Comparison of ENCODE assay signal across 8 cellular contexts in the genomic region with DNA sequence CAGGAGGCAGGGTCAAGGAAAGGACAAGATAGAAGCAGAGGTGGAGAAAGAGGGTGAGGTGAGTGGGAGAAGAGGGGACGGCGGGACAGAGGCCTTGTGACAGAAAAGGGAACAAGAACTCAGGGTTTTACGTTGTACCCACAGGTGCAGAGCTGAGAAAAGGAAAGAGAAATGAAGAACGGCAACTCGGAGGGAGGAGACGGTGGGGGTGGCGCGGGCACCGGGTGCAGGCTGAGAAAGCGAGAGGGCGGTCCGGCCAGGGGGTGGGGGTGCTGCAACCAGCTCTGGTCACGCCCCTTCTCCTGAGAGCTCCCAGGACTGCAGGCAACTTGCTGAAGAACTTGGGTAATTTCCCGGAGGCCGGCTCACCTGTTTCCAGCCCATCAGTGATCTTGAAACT.
DNase-seq lines count a peak whose midpoint lies in the region; ATAC-seq and TF ChIP-seq lines count a peak whose summit lies in the region.

No MANE protein-coding gene starts in this region.

- peak; percentile 60 to 89 for DNase-seq in activated CD4-positive, alpha-beta T cell treated with anti-CD3 and anti-CD28 coated beads, Interleukin-2, amount 50 U/mL, for 24 hours (ENCODE audit: low read depth in 1 of 2, low spot score in 1 of 2)
- DNase-seq in epithelial cell of proximal tubule (ENCODE audit: low read depth): no peak
- DNase-seq in stimulated activated CD4-positive, alpha-beta T cell treated with anti-CD3 and anti-CD28 coated beads, Interleukin-1b, Interleukin-23, amount 100 ng/mL, for 24 hours (ENCODE audit: low read depth in 4 of 4, low spot score in 1 of 4): peak; percentile 59 to 93 (median 76)
- no peak for DNase-seq in SKM-1 treated with dmso at 0.1 percent for 144 hours (lab: John Stamatoyannopoulos, UW; ENCODE audit: unreplicated experiment)
- DNase-seq in NCI-H187 treated with DMSO at 0.1 percent for 48 hours (lab: John Stamatoyannopoulos, UW): no peak
- DNase-seq in middle frontal gyrus (ENCODE audit: extremely low spot score, low spot score): no peak

- H3K4me3 ChIP-seq in epithelial cell of proximal tubule (ENCODE audit: low read depth, low read length): peak overlapping the region; percentile 2

- ATAC-seq in GM19328 (IDR thresholded peaks at IDR 0.05; ENCODE audit: unreplicated experiment): peak; percentile 78
- peak; percentile 80 for ATAC-seq in HG03175 (IDR thresholded peaks at IDR 0.05; ENCODE audit: unreplicated experiment)

- no peak for TF ChIP-seq CTCF in epithelial cell of proximal tubule (conservative IDR thresholded peaks at IDR 0.05; ENCODE audit: low read depth, low read length)

Comparison
In these comparisons a context has a peak if more than half of its experiments do, and no peak if none do; other contexts are left out.
1. DNase-seq: peak in activated CD4-positive, alpha-beta T cell treated with anti-CD3 and anti-CD28 coated beads, Interleukin-2, amount 50 U/mL, for 24 hours (2 of 2) and stimulated activated CD4-positive, alpha-beta T cell treated with anti-CD3 and anti-CD28 coated beads, Interleukin-1b, Interleukin-23, amount 100 ng/mL, for 24 hours (4 of 4); none in epithelial cell of proximal tubule (single experiment), SKM-1 treated with dmso at 0.1 percent for 144 hours (single experiment), NCI-H187 treated with DMSO at 0.1 percent for 48 hours (single experiment) and middle frontal gyrus (single experiment).